ENCODE assay signal across 1 cellular context in genomic region chr9:1005043-1005667, GRCh38.
A peak's percentile ranks its signal among the peaks of the same experiment; 100 is the strongest.
TF ChIP-seq lines count a peak whose summit lies in the region.

No MANE protein-coding gene starts in this region.

TF ChIP-seq in GM12878, 131 proteins besides CTCF, POLR2A, EP300 and RAD21 (continued from another document):
- TF ChIP-seq, protein P1, sequence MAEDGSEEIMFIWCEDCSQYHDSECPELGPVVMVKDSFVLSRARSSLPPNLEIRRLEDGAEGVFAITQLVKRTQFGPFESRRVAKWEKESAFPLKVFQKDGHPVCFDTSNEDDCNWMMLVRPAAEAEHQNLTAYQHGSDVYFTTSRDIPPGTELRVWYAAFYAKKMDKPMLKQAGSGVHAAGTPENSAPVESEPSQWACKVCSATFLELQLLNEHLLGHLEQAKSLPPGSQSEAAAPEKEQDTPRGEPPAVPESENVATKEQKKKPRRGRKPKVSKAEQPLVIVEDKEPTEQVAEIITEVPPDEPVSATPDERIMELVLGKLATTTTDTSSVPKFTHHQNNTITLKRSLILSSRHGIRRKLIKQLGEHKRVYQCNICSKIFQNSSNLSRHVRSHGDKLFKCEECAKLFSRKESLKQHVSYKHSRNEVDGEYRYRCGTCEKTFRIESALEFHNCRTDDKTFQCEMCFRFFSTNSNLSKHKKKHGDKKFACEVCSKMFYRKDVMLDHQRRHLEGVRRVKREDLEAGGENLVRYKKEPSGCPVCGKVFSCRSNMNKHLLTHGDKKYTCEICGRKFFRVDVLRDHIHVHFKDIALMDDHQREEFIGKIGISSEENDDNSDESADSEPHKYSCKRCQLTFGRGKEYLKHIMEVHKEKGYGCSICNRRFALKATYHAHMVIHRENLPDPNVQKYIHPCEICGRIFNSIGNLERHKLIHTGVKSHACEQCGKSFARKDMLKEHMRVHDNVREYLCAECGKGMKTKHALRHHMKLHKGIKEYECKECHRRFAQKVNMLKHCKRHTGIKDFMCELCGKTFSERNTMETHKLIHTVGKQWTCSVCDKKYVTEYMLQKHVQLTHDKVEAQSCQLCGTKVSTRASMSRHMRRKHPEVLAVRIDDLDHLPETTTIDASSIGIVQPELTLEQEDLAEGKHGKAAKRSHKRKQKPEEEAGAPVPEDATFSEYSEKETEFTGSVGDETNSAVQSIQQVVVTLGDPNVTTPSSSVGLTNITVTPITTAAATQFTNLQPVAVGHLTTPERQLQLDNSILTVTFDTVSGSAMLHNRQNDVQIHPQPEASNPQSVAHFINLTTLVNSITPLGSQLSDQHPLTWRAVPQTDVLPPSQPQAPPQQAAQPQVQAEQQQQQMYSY (CRISPR knock-in tag; IDR thresholded peaks at IDR 0.05), result no peak
- TF ChIP-seq WRNIP1 (IDR thresholded peaks at IDR 0.05; ENCODE audit: borderline replicate concordance, low read depth, low read length) (peak; percentile 96; the same call in 1 of the 2 replicates), JUNB (IDR thresholded peaks at IDR 0.05) (no peak), TBL1XR1 (IDR thresholded peaks at IDR 0.05; ENCODE audit: low read depth, low read length) (0 out of 2 replicates have a peak, but pooled peaks have one; percentile 18), RB1 (IDR thresholded peaks at IDR 0.05; ENCODE audit: borderline replicate concordance) (no peak; the same call in 1 of the 2 replicates), MTA2 (IDR thresholded peaks at IDR 0.05; ENCODE audit: low read depth) (peak; percentile 39), SMAD5 (IDR thresholded peaks at IDR 0.05; ENCODE audit: low read depth) (no peak), HCFC1 (IDR thresholded peaks at IDR 0.05; ENCODE audit: low read length) (no peak), CEBPB (IDR thresholded peaks at IDR 0.05; ENCODE audit: borderline replicate concordance in 1 of 2, low read depth in 2 of 2, low read length in 2 of 2) (no peak), ZSCAN29 (IDR thresholded peaks at IDR 0.05) (no peak), POU2F2 (IDR thresholded peaks at IDR 0.05; ENCODE audit: borderline replicate concordance, low read depth, low read length) (peak; percentile 63; the same call in 1 of the 3 replicates), SMARCA5 (IDR thresholded peaks at IDR 0.05) (0 out of 2 replicates have a peak, but pooled peaks have one; percentile 66), YBX1 (IDR thresholded peaks at IDR 0.05) (no peak), MTA3 (IDR thresholded peaks at IDR 0.05; ENCODE audit: borderline replicate concordance, low read length) (no peak), IRF4 (IDR thresholded peaks at IDR 0.05; ENCODE audit: low read depth, low read length) (0 out of 2 replicates have a peak, but pooled peaks have one; percentile 29), IKZF1 (conservative IDR thresholded peaks at IDR 0.05) (0 out of 2 replicates have a peak, but pooled peaks have one; percentile 30), EGR1 (IDR thresholded peaks at IDR 0.05; ENCODE audit: borderline replicate concordance in 1 of 2, low read depth in 2 of 2, low read length in 2 of 2) (no peak), MYC (IDR thresholded peaks at IDR 0.05; ENCODE audit: insufficient read depth, insufficient read length, insufficient replicate concordance, low read length, severe bottlenecking) (no peak), FOXM1 (IDR thresholded peaks at IDR 0.05; ENCODE audit: low read depth, low read length) (no peak), SMC3 (IDR thresholded peaks at IDR 0.05; ENCODE audit: borderline replicate concordance, low read length) (peak; percentile 66)
